ENCODE assay signal across 8 cellular contexts in the genomic region with DNA sequence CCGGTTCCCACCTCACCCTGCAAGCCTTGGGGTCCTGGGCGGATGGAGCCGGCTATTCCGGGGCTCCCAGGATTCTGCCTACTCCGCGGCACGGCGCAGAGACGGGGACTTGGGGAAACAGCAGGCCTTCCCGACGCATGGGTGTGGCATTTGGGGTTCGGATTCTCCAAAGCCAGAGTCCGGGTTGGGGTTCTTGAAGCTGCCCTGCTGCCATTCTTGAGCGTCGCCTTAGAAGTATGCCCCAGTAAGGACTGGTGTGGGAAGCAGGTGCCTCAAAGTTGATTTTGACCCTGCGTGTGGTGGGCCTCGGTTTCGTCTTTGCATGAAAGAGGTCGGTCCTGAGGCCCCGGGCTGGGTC. TPM values are rescaled to one million over a fixed set of nuclear protein-coding genes. Genes with fewer than 3 reads are reported as not detected.
DNase-seq lines count a peak whose midpoint lies in the region; ATAC-seq, FAIRE-seq and TF ChIP-seq lines count a peak whose summit lies in the region.

No MANE protein-coding gene starts in this region.

- intact Hi-C loops in activated CD4-positive, alpha-beta T cell treated with anti-CD3 and anti-CD28 coated beads, Interleukin-2, amount 10 ng/mL, durations not matched to agents 24 days and 14 days (cut with micrococcal nuclease): loop anchor here (1.0 to 5.0 kb wide), 9 partner anchors 26 to 405 kb away; partner anchors contain the start of genes ARF1, C1orf35, JMJD4 and MRPL55

- ATAC-seq in HG03159 (IDR thresholded peaks at IDR 0.05; ENCODE audit: unreplicated experiment): no peak

- no peak for TF ChIP-seq POLR2A in GM12891 (IDR thresholded peaks at IDR 0.05; ENCODE audit: low read depth, low read length)

- no peak for DNase-seq in activated CD4-positive, alpha-beta T cell treated with anti-CD3 and anti-CD28 coated beads, Interleukin-2, amount 10 ng/mL, durations not matched to agents 24 days and 14 days
- no peak for DNase-seq in activated CD4-positive, alpha-beta T cell treated with anti-CD3 and anti-CD28 coated beads for 48 hours
- DNase-seq in superior temporal gyrus (ENCODE audit: extremely low spot score): peak; percentile 37
- no peak for DNase-seq in GM12891 (ENCODE audit: insufficient read length, low spot score)
- no peak for DNase-seq in amygdala (lab: John Stamatoyannopoulos, UW)

- peak overlapping the region; percentile 98 for H3K4me3 Mint-ChIP-seq in activated CD4-positive, alpha-beta T cell treated with anti-CD3 and anti-CD28 coated beads, Interleukin-2, amount 10 ng/mL, durations not matched to agents 24 days and 14 days
- H3K4me3 Mint-ChIP-seq in activated naive CD8-positive, alpha-beta T cell: peak overlapping the region; percentile 98

- peaks cover 26% of the 10 kb centered on the region for H3K4me1 Mint-ChIP-seq in activated CD4-positive, alpha-beta T cell treated with anti-CD3 and anti-CD28 coated beads, Interleukin-2, amount 10 ng/mL, durations not matched to agents 24 days and 14 days
- peaks cover 27% of the 10 kb centered on the region for H3K4me1 Mint-ChIP-seq in activated naive CD8-positive, alpha-beta T cell (ENCODE audit: low read depth)

- no peak overlapping the region for H3K27ac ChIP-seq in iPS-20b (ENCODE audit: low read length)

- peaks cover 24% of the 10 kb centered on the region for H3K27me3 ChIP-seq in iPS-20b (ENCODE audit: insufficient read depth, low read length)

- no peaks in the 10 kb centered on the region for H3K9me3 Mint-ChIP-seq in activated CD4-positive, alpha-beta T cell treated with anti-CD3 and anti-CD28 coated beads, Interleukin-2, amount 10 ng/mL, durations not matched to agents 24 days and 14 days
- H3K9me3 Mint-ChIP-seq in activated naive CD8-positive, alpha-beta T cell (ENCODE audit: low read depth): no peaks in the 10 kb centered on the region

- H3K4me1 ChIP-seq in iPS-20b (ENCODE audit: insufficient read depth, low read length): no peaks in the 10 kb centered on the region; the same call in 1 of the 2 replicates

- FAIRE-seq in GM12891 (lab: Jason Lieb, UNC): no peak

- H3K36me3 Mint-ChIP-seq in activated CD4-positive, alpha-beta T cell treated with anti-CD3 and anti-CD28 coated beads, Interleukin-2, amount 10 ng/mL, durations not matched to agents 24 days and 14 days (ENCODE audit: low read depth): peaks cover 25% of the 10 kb centered on the region
- H3K36me3 Mint-ChIP-seq in activated naive CD8-positive, alpha-beta T cell: no peaks in the 10 kb centered on the region

- H3K9ac ChIP-seq in iPS-20b (ENCODE audit: low read depth, low read length): peak overlapping the region; percentile 82; the same call in 1 of the 2 replicates

- H3K9me3 ChIP-seq in iPS-20b (ENCODE audit: insufficient read depth, low read depth, low read length): no peaks in the 10 kb centered on the region

- H3K27ac Mint-ChIP-seq in activated CD4-positive, alpha-beta T cell treated with anti-CD3 and anti-CD28 coated beads, Interleukin-2, amount 10 ng/mL, durations not matched to agents 24 days and 14 days: peak overlapping the region; percentile 97
- H3K27ac Mint-ChIP-seq in activated naive CD8-positive, alpha-beta T cell: peak overlapping the region; percentile 95

- peaks cover 25% of the 10 kb centered on the region for H3K27me3 Mint-ChIP-seq in activated CD4-positive, alpha-beta T cell treated with anti-CD3 and anti-CD28 coated beads, Interleukin-2, amount 10 ng/mL, durations not matched to agents 24 days and 14 days
- no peaks in the 10 kb centered on the region for H3K27me3 Mint-ChIP-seq in activated naive CD8-positive, alpha-beta T cell

- H3K36me3 ChIP-seq in iPS-20b (ENCODE audit: insufficient read depth, low read depth, low read length): no peaks in the 10 kb centered on the region

- H3K4me3 ChIP-seq in iPS-20b (ENCODE audit: low read length): peak overlapping the region; percentile 87

TF ChIP-seq in GM12891, 5 proteins besides CTCF, POLR2A, EP300 and RAD21:
- no peak for TF ChIP-seq PAX5 (IDR thresholded peaks at IDR 0.05; ENCODE audit: insufficient read depth, low read length, severe bottlenecking)
- TF ChIP-seq TAF1 (IDR thresholded peaks at IDR 0.05; ENCODE audit: low read depth, low read length): no peak
- TF ChIP-seq POLR2AphosphoS5 (IDR thresholded peaks at IDR 0.05; ENCODE audit: low read depth, low read length): no peak
- no peak for TF ChIP-seq SPI1 (IDR thresholded peaks at IDR 0.05; ENCODE audit: low read depth, low read length)
- no peak for TF ChIP-seq POU2F2 (IDR thresholded peaks at IDR 0.05; ENCODE audit: low read depth, low read length)

RNA-seq across cellular contexts. Expression of gene GUK1, which starts 0.6 kb away (rescaled TPM):
- 211 and 222 TPM in 2 replicates for total RNA-seq in activated CD4-positive, alpha-beta T cell treated with anti-CD3 and anti-CD28 coated beads, Interleukin-2, amount 10 ng/mL, durations not matched to agents 24 days and 14 days
- polyA plus RNA-seq in GM12891 (2012; ENCODE audit: low read depth, missing spikeins): 202 TPM

RNA-seq across cellular contexts. Expression of gene GJC2, which starts 9.0 kb away (rescaled TPM):
- 0.69 and 0.96 TPM in 2 replicates for total RNA-seq in activated CD4-positive, alpha-beta T cell treated with anti-CD3 and anti-CD28 coated beads, Interleukin-2, amount 10 ng/mL, durations not matched to agents 24 days and 14 days
- 0.15 TPM for polyA plus RNA-seq in GM12891 (2012; ENCODE audit: low read depth, missing spikeins)

RNA-seq across cellular contexts. Expression of gene IBA57, which starts 24.9 kb away (rescaled TPM):
- total RNA-seq in activated CD4-positive, alpha-beta T cell treated with anti-CD3 and anti-CD28 coated beads, Interleukin-2, amount 10 ng/mL, durations not matched to agents 24 days and 14 days: 10.8 and 11.4 TPM in 2 replicates
- 3.2 TPM for polyA plus RNA-seq in GM12891 (2012; ENCODE audit: low read depth, missing spikeins)

RNA-seq across cellular contexts. Expression of gene MRPL55, which starts 31.6 kb away (rescaled TPM):
- 55.2 and 62.2 TPM in 2 replicates for total RNA-seq in activated CD4-positive, alpha-beta T cell treated with anti-CD3 and anti-CD28 coated beads, Interleukin-2, amount 10 ng/mL, durations not matched to agents 24 days and 14 days
- polyA plus RNA-seq in GM12891 (2012; ENCODE audit: low read depth, missing spikeins): 46.6 TPM

RNA-seq across cellular contexts. Expression of gene C1orf35, which starts 37.6 kb away (rescaled TPM):
- total RNA-seq in activated CD4-positive, alpha-beta T cell treated with anti-CD3 and anti-CD28 coated beads, Interleukin-2, amount 10 ng/mL, durations not matched to agents 24 days and 14 days: 27.5 and 33.0 TPM in 2 replicates
- polyA plus RNA-seq in GM12891 (2012; ENCODE audit: low read depth, missing spikeins): 12.0 TPM
